In the genomic region with DNA sequence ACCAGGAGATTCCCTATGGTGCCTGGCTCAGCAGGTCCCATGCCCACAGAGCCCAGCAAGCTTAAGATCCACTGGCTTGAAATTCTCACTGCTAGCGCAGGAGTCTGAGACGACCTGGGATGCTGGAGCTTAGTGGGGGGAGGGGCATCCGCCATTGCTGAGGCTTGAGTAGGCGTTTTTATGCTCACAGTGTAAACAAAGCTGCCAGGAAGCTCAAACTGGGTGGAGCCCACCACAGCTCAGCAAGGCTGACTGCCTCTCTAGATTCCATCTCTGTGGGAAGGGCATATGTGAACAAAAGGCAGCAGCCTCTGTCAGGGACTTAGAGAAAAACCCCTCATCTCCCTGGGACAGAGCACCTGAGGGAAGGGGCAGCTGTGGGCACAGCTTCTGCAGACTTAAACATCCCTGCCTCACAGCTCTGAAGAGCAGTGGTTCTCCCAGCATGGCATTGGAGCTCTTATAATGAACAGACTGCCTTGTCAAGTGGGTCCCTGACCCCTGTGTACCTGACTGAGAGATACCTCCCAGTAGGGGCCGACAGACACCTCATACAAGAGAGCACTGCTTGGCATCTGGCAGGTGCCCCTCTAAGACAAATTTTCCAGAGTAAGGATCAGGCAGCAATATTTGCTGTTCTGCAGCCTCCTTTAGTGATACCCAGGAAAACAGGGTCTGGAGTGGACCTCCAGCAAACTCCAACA, we compare ENCODE assay signal across 17 cellular contexts.
DNase-seq lines count a peak whose midpoint lies in the region; ATAC-seq and TF ChIP-seq lines count a peak whose summit lies in the region.
"Had no signal": no experiment of that assay in that cellular context is flagged by ENCODE, and none has a peak within 500 bp of the region (broad histone marks: within the 10 kb centered on the region; RNA-seq: fewer than 3 reads in every experiment).

No MANE protein-coding gene starts in this region.

- TF ChIP-seq CTCF in colonic mucosa (IDR thresholded peaks at IDR 0.05) (no peak), GM10266 (IDR thresholded peaks at IDR 0.05; ENCODE audit: control insufficient read depth, insufficient read depth, low read depth, missing control alignments) (no peak)

- intact Hi-C loops in colonic mucosa (cut with DNase I) = no loop called here
- intact Hi-C loops in left ventricle myocardium superior (cut with micrococcal nuclease) = no loop called here

- H3K9me3 ChIP-seq in HUES48 (ENCODE audit: control insufficient read depth, insufficient read depth, low read length) (no peaks in the 10 kb centered on the region), colonic mucosa (no peaks in the 10 kb centered on the region), mesodermal cell (ENCODE audit: control insufficient read depth, low read length) (peaks cover 3% of the 10 kb centered on the region)
- H3K9me3 ChIP-seq: BE2C, neutrophil had no signal

- peak overlapping the region; percentile 32 for H3K4me3 ChIP-seq in HUES48 (ENCODE audit: low read depth, low read length)
- H3K4me3 ChIP-seq in colonic mucosa = no peak overlapping the region
- no peak overlapping the region for H3K4me3 ChIP-seq in mesodermal cell (ENCODE audit: extremely low read depth, insufficient read depth, low read length, poor library complexity, severe bottlenecking)
- H3K4me3 ChIP-seq: gastroesophageal sphincter, sigmoid colon, SK-N-MC had no signal

- ATAC-seq in HG02973 (IDR thresholded peaks at IDR 0.05; ENCODE audit: unreplicated experiment) (no peak), HG03139 (IDR thresholded peaks at IDR 0.05; ENCODE audit: unreplicated experiment) (no peak), left ventricle myocardium superior (no peak)
- ATAC-seq: activated naive CD8-positive, alpha-beta T cell treated with anti-CD3 and anti-CD28 coated beads, Interleukin-2, amount 50 U/mL, for 24 hours; gastroesophageal sphincter had no signal

- H3K9ac ChIP-seq in HUES48 (ENCODE audit: low read depth, low read length) = 0 out of 2 replicates have a peak overlapping the region, but pooled peaks have one; percentile 60
- H3K9ac ChIP-seq in colonic mucosa (ENCODE audit: low read depth in 2 of 2, low read length in 2 of 2) = no peak overlapping the region

- H3K27me3 ChIP-seq in HUES48 (ENCODE audit: control insufficient read depth, insufficient read depth, low read length) = no peaks in the 10 kb centered on the region
- H3K27me3 ChIP-seq in colonic mucosa = no peaks in the 10 kb centered on the region
- H3K27me3 ChIP-seq: BE2C, gastroesophageal sphincter, neutrophil, sigmoid colon had no signal

- H3K27ac ChIP-seq in HUES48 (ENCODE audit: low read depth, low read length) (peak overlapping the region; percentile 83), colonic mucosa (no peak overlapping the region), mesodermal cell (ENCODE audit: low read depth, low read length, severe bottlenecking) (peak overlapping the region; percentile 23)
- H3K27ac ChIP-seq: gastroesophageal sphincter, neutrophil, sigmoid colon, SK-N-MC had no signal

- 34 to 63% methylated on average over 1 to 3 of the region's 5 CpGs for WGBS in mesodermal cell (ENCODE audit: insufficient coverage in 2 of 2), 2 experiments

- peak; percentile 47 for DNase-seq in DMS53 (lab: John Stamatoyannopoulos, UW)
- DNase-seq in colonic mucosa = peak; percentile 34
- no peak for DNase-seq in GM10266 (ENCODE audit: extremely low spot score)
- no peak for DNase-seq in left ventricle myocardium superior
- DNase-seq: activated naive CD8-positive, alpha-beta T cell treated with anti-CD3 and anti-CD28 coated beads, Interleukin-2, amount 50 U/mL, for 24 hours; BE2C; central memory CD4-positive, alpha-beta T cell; Karpas-422; NCI-H146; sigmoid colon had no signal

- H3K36me3 ChIP-seq in HUES48 (ENCODE audit: control insufficient read depth, insufficient read depth, low read length) (no peaks in the 10 kb centered on the region), colonic mucosa (no peaks in the 10 kb centered on the region), mesodermal cell (ENCODE audit: control insufficient read depth, insufficient read depth, low read length) (no peaks in the 10 kb centered on the region)
- H3K36me3 ChIP-seq: BE2C, gastroesophageal sphincter, neutrophil, sigmoid colon had no signal

- H3K4me1 ChIP-seq in HUES48 (ENCODE audit: control insufficient read depth, insufficient read depth, low read length) (peaks cover 9% of the 10 kb centered on the region), colonic mucosa (no peaks in the 10 kb centered on the region), mesodermal cell (ENCODE audit: control insufficient read depth, insufficient read depth, low read length, poor library complexity, severe bottlenecking) (peaks cover 11% of the 10 kb centered on the region)
- H3K4me1 ChIP-seq: BE2C, gastroesophageal sphincter, sigmoid colon had no signal

Comparison
In these comparisons a context has a peak if more than half of its experiments do, and no peak if none do; other contexts are left out.
1. DNase-seq: peak in DMS53 (single experiment) and colonic mucosa (single experiment); none in GM10266 (single experiment) and left ventricle myocardium superior (single experiment).